Comparison of ENCODE assay signal across 1 cellular context in the genomic region with DNA sequence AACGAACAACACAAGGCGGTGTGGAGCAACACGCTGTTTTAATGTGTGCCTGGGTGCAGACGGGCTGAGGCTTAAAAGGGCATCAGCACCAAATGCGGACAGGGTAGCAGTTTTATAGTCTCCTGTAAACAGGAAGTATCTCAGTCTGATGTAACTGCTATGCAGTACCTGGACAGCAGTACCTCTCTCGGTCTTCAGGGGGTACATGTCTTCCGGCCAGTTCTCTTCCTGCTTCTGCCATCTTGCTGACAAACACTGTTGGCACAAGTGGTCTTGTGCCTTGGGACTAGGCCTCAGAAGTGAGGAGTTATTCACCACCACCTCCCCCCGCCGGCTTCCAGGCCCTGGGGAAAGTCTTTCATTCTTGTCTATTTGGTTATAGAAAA.
TF ChIP-seq lines count a peak whose summit lies in the region.

No MANE protein-coding gene starts in this region.

TF ChIP-seq in H1, 55 proteins besides CTCF, POLR2A, EP300 and RAD21:
- TF ChIP-seq GABPA (IDR thresholded peaks at IDR 0.05; ENCODE audit: borderline replicate concordance, insufficient read depth, low read length) (no peak), SRF (IDR thresholded peaks at IDR 0.05; ENCODE audit: low read depth, low read length) (no peak), SIN3A (conservative IDR thresholded peaks at IDR 0.05 in 1 of 2, IDR thresholded peaks at IDR 0.05 in 1 of 2; ENCODE audit: low read depth in 1 of 2, low read length in 2 of 2) (no peak), CHD2 (IDR thresholded peaks at IDR 0.05; ENCODE audit: low read length) (no peak), JUN (IDR thresholded peaks at IDR 0.05; ENCODE audit: low read depth, low read length) (no peak), FOSL1 (IDR thresholded peaks at IDR 0.05; ENCODE audit: insufficient read depth, low read depth, low read length) (no peak), EGR1 (IDR thresholded peaks at IDR 0.05; ENCODE audit: borderline replicate concordance, low read depth, low read length) (no peak), CHD1 (IDR thresholded peaks at IDR 0.05; ENCODE audit: low read depth, low read length) (no peak), KDM4A (IDR thresholded peaks at IDR 0.05; ENCODE audit: low read depth, low read length, severe bottlenecking) (no peak), SIRT6 (IDR thresholded peaks at IDR 0.05; ENCODE audit: low read length) (no peak), SAP30 (IDR thresholded peaks at IDR 0.05; ENCODE audit: insufficient read depth, insufficient replicate concordance, low read length) (no peak), TAF7 (optimal IDR thresholded peaks at IDR 0.05; ENCODE audit: borderline replicate concordance, low read depth, low read length) (no peak), CBX8 (IDR thresholded peaks at IDR 0.05; ENCODE audit: borderline replicate concordance, low read depth, low read length) (no peak)
TF ChIP-seq in H1: peak in this region for 0.
